25 cellular contexts compared by ENCODE assay signal in genomic region chr10:132740542-132741066, GRCh38. TPM values are rescaled to one million over a fixed set of nuclear protein-coding genes. Genes with fewer than 3 reads are reported as not detected.
DNase-seq lines count a peak whose midpoint lies in the region; ATAC-seq and TF ChIP-seq lines count a peak whose summit lies in the region.
"Had no signal": no experiment of that assay in that cellular context is flagged by ENCODE, and none has a peak within 500 bp of the region (broad histone marks: within the 10 kb centered on the region; RNA-seq: fewer than 3 reads in every experiment).

No MANE protein-coding gene starts in this region.

- peak; percentile 2 for DNase-seq in LoVo (ENCODE audit: low spot score)
- no peak for DNase-seq in dorsolateral prefrontal cortex
- DNase-seq in activated CD8-positive, alpha-beta T cell treated with anti-CD3 and anti-CD28 coated beads for 36 hours = no peak
- DNase-seq in osteoblast (ENCODE audit: insufficient read length, low spot score, missing footprints) = no peak
- DNase-seq: 8988T; DND-41; GOT3; HCEC 1CT; MV-4-11; NCI-H1105 treated with DMSO at 0.1 percent for 48 hours; NCI-H2029 treated with DMSO at 0.1 percent for 48 hours; NCI-H226; NCI-H510A treated with DMSO at 0.1 percent for 48 hours; NCI-H774; NK-92 treated with Interleukin-12 subunit alpha and Interleukin-12 subunit beta, amount 100 ng/mL, for 24 hours; Peyer's patch; SJCRH30 had no signal

- H3K9me3 ChIP-seq in BLaER1 (no peaks in the 10 kb centered on the region), mucosa of rectum (ENCODE audit: control insufficient read depth in 2 of 2, low read length in 2 of 2) (no peaks in the 10 kb centered on the region), osteoblast (ENCODE audit: low read depth, low read length) (no peaks in the 10 kb centered on the region)
- H3K9me3 ChIP-seq: Peyer's patch, SJCRH30 had no signal

- no peaks in the 10 kb centered on the region for H3K4me1 Mint-ChIP-seq in activated CD8-positive, alpha-beta T cell treated with anti-CD3 and anti-CD28 coated beads for 36 hours (ENCODE audit: low read depth)
- H3K4me1 Mint-ChIP-seq: CD14-positive monocyte, IgD-negative memory B cell had no signal

- H3K4me3 Mint-ChIP-seq in activated CD8-positive, alpha-beta T cell treated with anti-CD3 and anti-CD28 coated beads for 36 hours = no peak overlapping the region
- H3K4me3 Mint-ChIP-seq: CD14-positive monocyte, IgD-negative memory B cell had no signal

- no peaks in the 10 kb centered on the region for H3K79me2 ChIP-seq in osteoblast (ENCODE audit: insufficient read depth, low read length)

- H3K4me3 ChIP-seq in BLaER1 = no peak overlapping the region
- no peak overlapping the region for H3K4me3 ChIP-seq in dorsolateral prefrontal cortex
- no peak overlapping the region for H3K4me3 ChIP-seq in mucosa of rectum (ENCODE audit: low read length in 2 of 2)
- H3K4me3 ChIP-seq in osteoblast (ENCODE audit: insufficient read depth, low read length) = no peak overlapping the region
- H3K4me3 ChIP-seq: GM12878, Peyer's patch, SJCRH30 had no signal

- no peak overlapping the region for H2AFZ ChIP-seq in osteoblast (ENCODE audit: low read length)

- H3K4me2 ChIP-seq in BLaER1 (peak overlapping the region; percentile 2; the same call in 1 of the 2 replicates), osteoblast (ENCODE audit: insufficient read depth, low read length) (no peak overlapping the region)

- ATAC-seq in HG03045 (IDR thresholded peaks at IDR 0.05; ENCODE audit: unreplicated experiment) (no peak), GM18520 (IDR thresholded peaks at IDR 0.05; ENCODE audit: unreplicated experiment) (no peak)
- ATAC-seq in activated CD8-positive, alpha-beta T cell treated with anti-CD3 and anti-CD28 coated beads for 36 hours = no peak
- ATAC-seq: GM12878 had no signal

- POLR2A ChIA-PET in activated CD8-positive, alpha-beta T cell treated with anti-CD3 and anti-CD28 coated beads for 36 hours (lab: Charles Lee) = no interaction called here

- H3K36me3 ChIP-seq in BLaER1 (peaks cover 24% of the 10 kb centered on the region; the same call in 1 of the 2 replicates), mucosa of rectum (ENCODE audit: control insufficient read depth in 2 of 2, insufficient read depth in 2 of 2, low read length in 2 of 2) (peaks cover 0 to 4% of the 10 kb centered on the region in 2 donors), osteoblast (ENCODE audit: insufficient read depth, low read length) (no peaks in the 10 kb centered on the region)
- H3K36me3 ChIP-seq: SJCRH30 had no signal

- H3K27me3 ChIP-seq in BLaER1 (no peaks in the 10 kb centered on the region), dorsolateral prefrontal cortex (no peaks in the 10 kb centered on the region), mucosa of rectum (ENCODE audit: control insufficient read depth in 2 of 2, insufficient read depth in 2 of 2, low read length in 2 of 2) (no peaks in the 10 kb centered on the region), osteoblast (ENCODE audit: insufficient read depth, low read length) (no peaks in the 10 kb centered on the region)
- H3K27me3 ChIP-seq: Peyer's patch, SJCRH30 had no signal

- H3K36me3 Mint-ChIP-seq in activated CD8-positive, alpha-beta T cell treated with anti-CD3 and anti-CD28 coated beads for 36 hours (ENCODE audit: low read depth) = no peaks in the 10 kb centered on the region

- H4K20me1 ChIP-seq in BLaER1 (peaks cover 15% of the 10 kb centered on the region), osteoblast (ENCODE audit: insufficient read depth, low read length) (no peaks in the 10 kb centered on the region)

- H3K9ac ChIP-seq in BLaER1 (no peak overlapping the region), mucosa of rectum (ENCODE audit: low read depth in 1 of 2, low read length in 2 of 2) (no peak overlapping the region)

- no peaks in the 10 kb centered on the region for H3K27me3 Mint-ChIP-seq in activated CD8-positive, alpha-beta T cell treated with anti-CD3 and anti-CD28 coated beads for 36 hours
- H3K27me3 Mint-ChIP-seq: IgD-negative memory B cell had no signal

- intact Hi-C loops in dorsolateral prefrontal cortex (cut with DNase I) = no loop called here
- intact Hi-C loops in activated CD8-positive, alpha-beta T cell treated with anti-CD3 and anti-CD28 coated beads for 36 hours (cut with micrococcal nuclease) = no loop called here

- H3K4me1 ChIP-seq in BLaER1 (peaks cover 65% of the 10 kb centered on the region), mucosa of rectum (ENCODE audit: control insufficient read depth in 2 of 2, insufficient read depth in 2 of 2, low read length in 2 of 2) (peaks cover 9 to 18% of the 10 kb centered on the region in 2 donors), osteoblast (ENCODE audit: insufficient read depth, low read length) (peaks cover 7% of the 10 kb centered on the region)
- H3K4me1 ChIP-seq: Peyer's patch had no signal

- no peak overlapping the region for H3K27ac ChIP-seq in BLaER1
- peak overlapping the region in 53 of 59 donors; percentile 0 to 100 (median 99) for H3K27ac ChIP-seq in dorsolateral prefrontal cortex
- H3K27ac ChIP-seq in mucosa of rectum (ENCODE audit: low read depth in 2 of 2, low read length in 2 of 2) = peak overlapping the region; percentile 66 to 82
- no peak overlapping the region for H3K27ac ChIP-seq in osteoblast (ENCODE audit: low read depth, low read length)
- H3K27ac ChIP-seq: Peyer's patch, SJCRH30 had no signal

- H3K27ac Mint-ChIP-seq in activated CD8-positive, alpha-beta T cell treated with anti-CD3 and anti-CD28 coated beads for 36 hours = no peak overlapping the region
- H3K27ac Mint-ChIP-seq: IgD-negative memory B cell had no signal

- no peaks in the 10 kb centered on the region for H3K9me3 Mint-ChIP-seq in activated CD8-positive, alpha-beta T cell treated with anti-CD3 and anti-CD28 coated beads for 36 hours
- H3K9me3 Mint-ChIP-seq: CD14-positive monocyte, IgD-negative memory B cell had no signal

- TF ChIP-seq CTCF in dorsolateral prefrontal cortex (IDR thresholded peaks at IDR 0.05 in 54 of 56, conservative IDR thresholded peaks at IDR 0.05 in 2 of 56; ENCODE audit: low read depth in 1 of 56, partially characterized antibody in 56 of 56) (no peak), osteoblast (IDR thresholded peaks at IDR 0.05; ENCODE audit: extremely low read depth, low read depth, low read length) (no peak)
- no peak for TF ChIP-seq CTCF in activated CD8-positive, alpha-beta T cell treated with anti-CD3 and anti-CD28 coated beads for 36 hours (IDR thresholded peaks at IDR 0.05)

- CTCF ChIA-PET in activated CD8-positive, alpha-beta T cell treated with anti-CD3 and anti-CD28 coated beads for 36 hours (lab: Charles Lee) = no interaction called here

RNA-seq across cellular contexts. Expression of gene NKX6-2, which starts 45.3 kb away (rescaled TPM):
- 100 to 1,000 TPM in 23 of 120 experiments, 10 to 100 TPM in 96, 1 to 10 TPM in 1; 6.9 to 243 (median 52.2) TPM for total RNA-seq in dorsolateral prefrontal cortex
- total RNA-seq in activated CD8-positive, alpha-beta T cell treated with anti-CD3 and anti-CD28 coated beads for 36 hours = not detected
- total RNA-seq in osteoblast = not detected in 2 replicates
- total RNA-seq: GM12878, M059J, Peyer's patch, SJCRH30 had no signal

Comparison
In these comparisons a context has a peak if more than half of its experiments do, and no peak if none do; other contexts are left out.
1. H3K27ac ChIP-seq: peak in dorsolateral prefrontal cortex (53 of 59) and mucosa of rectum (2 of 2); none in BLaER1 (single experiment) and osteoblast (single experiment).